In genomic region chr13:27168870-27169525, GRCh38 we compare ENCODE assay signal across 12 cellular contexts. TPM values are rescaled to one million over a fixed set of nuclear protein-coding genes. Genes with fewer than 3 reads are reported as not detected.
DNase-seq lines count a peak whose midpoint lies in the region; ATAC-seq, FAIRE-seq and TF ChIP-seq lines count a peak whose summit lies in the region.
"Had no signal": no experiment of that assay in that cellular context is flagged by ENCODE, and none has a peak within 500 bp of the region (broad histone marks: within the 10 kb centered on the region; RNA-seq: fewer than 3 reads in every experiment).

No MANE protein-coding gene starts in this region.

- H2AFZ ChIP-seq in ACC112 (ENCODE audit: low read length, unreplicated experiment), result no peak overlapping the region
- H2AFZ ChIP-seq in astrocyte (ENCODE audit: low read depth, low read length), result no peak overlapping the region
- no peak overlapping the region for H2AFZ ChIP-seq in MM.1S (ENCODE audit: low read length)

- H3K36me3 Mint-ChIP-seq in astrocyte (ENCODE audit: low read depth, unreplicated experiment) (no peaks in the 10 kb centered on the region), mesothelial cell of epicardium (no peaks in the 10 kb centered on the region)

- H4K20me1 ChIP-seq in astrocyte (ENCODE audit: insufficient read depth, low read length) (peaks cover 57% of the 10 kb centered on the region), MM.1S (ENCODE audit: insufficient read depth, low read length) (no peaks in the 10 kb centered on the region)

- H3K9me3 Mint-ChIP-seq in astrocyte (ENCODE audit: unreplicated experiment) (no peaks in the 10 kb centered on the region), mesothelial cell of epicardium (no peaks in the 10 kb centered on the region)
- H3K9me3 Mint-ChIP-seq: immature natural killer cell had no signal

- peaks cover 39% of the 10 kb centered on the region for H3K4me1 ChIP-seq in ACC112 (ENCODE audit: control insufficient read depth, insufficient read depth, low read length, unreplicated experiment)
- H3K4me1 ChIP-seq in astrocyte (ENCODE audit: insufficient read depth, low read length), result peaks cover 17% of the 10 kb centered on the region
- H3K4me1 ChIP-seq in MM.1S (ENCODE audit: low read length), result no peaks in the 10 kb centered on the region; the same call in 1 of the 2 replicates

- H3F3A ChIP-seq in MM.1S (ENCODE audit: insufficient read depth, low read length), result peaks cover 7% of the 10 kb centered on the region; the same call in 1 of the 2 replicates

- no peak for TF ChIP-seq POLR2A in GM12892 (IDR thresholded peaks at IDR 0.05; ENCODE audit: low read depth, low read length)

- H3K36me3 ChIP-seq in ACC112 (ENCODE audit: insufficient read depth, low read length), result no peaks in the 10 kb centered on the region
- H3K36me3 ChIP-seq in astrocyte (ENCODE audit: insufficient read depth, low read length), result no peaks in the 10 kb centered on the region
- no peaks in the 10 kb centered on the region for H3K36me3 ChIP-seq in MM.1S (replicated peaks; ENCODE audit: insufficient read depth, low read length)

- H3K4me2 ChIP-seq in astrocyte (ENCODE audit: low read length) (peak overlapping the region; percentile 88), MM.1S (ENCODE audit: low read depth, low read length) (no peak overlapping the region)

- H3K27ac ChIP-seq in ACC112 (ENCODE audit: low read depth, low read length), result no peak overlapping the region
- no peak overlapping the region for H3K27ac ChIP-seq in astrocyte (ENCODE audit: low read depth, low read length)
- H3K27ac ChIP-seq in MM.1S (ENCODE audit: low read length), result no peak overlapping the region

- FAIRE-seq in GM12892 (lab: Jason Lieb, UNC) (peak; percentile 27), astrocyte (lab: Jason Lieb, UNC) (no peak)
- FAIRE-seq: D721Med had no signal

- H3K4me1 Mint-ChIP-seq in astrocyte (ENCODE audit: low read depth, unreplicated experiment) (peaks cover 22% of the 10 kb centered on the region), mesothelial cell of epicardium (peaks cover 36% of the 10 kb centered on the region)

- ATAC-seq in GM19397 (IDR thresholded peaks at IDR 0.05; ENCODE audit: unreplicated experiment), result no peak

- peak overlapping the region; percentile 50 for H3K27ac Mint-ChIP-seq in astrocyte (ENCODE audit: unreplicated experiment)
- peak overlapping the region; percentile 11 for H3K27ac Mint-ChIP-seq in mesothelial cell of epicardium

- peak overlapping the region; percentile 36 for H3K4me3 Mint-ChIP-seq in astrocyte (ENCODE audit: unreplicated experiment)
- H3K4me3 Mint-ChIP-seq in mesothelial cell of epicardium, result no peak overlapping the region

- H3K9me2 ChIP-seq in MM.1S (replicated peaks; ENCODE audit: insufficient read depth, low read length), result no peaks in the 10 kb centered on the region

- H3K27me3 Mint-ChIP-seq in astrocyte (ENCODE audit: low read depth, unreplicated experiment) (no peaks in the 10 kb centered on the region), mesothelial cell of epicardium (ENCODE audit: low read depth) (no peaks in the 10 kb centered on the region)

- H3K79me2 ChIP-seq in ACC112 (ENCODE audit: control insufficient read depth, insufficient read depth, low read length, unreplicated experiment) (peaks cover 69% of the 10 kb centered on the region), astrocyte (ENCODE audit: insufficient read depth, low read length) (peaks cover 70% of the 10 kb centered on the region), MM.1S (ENCODE audit: low read length) (peaks cover 40% of the 10 kb centered on the region)

- H3K9me3 ChIP-seq in astrocyte (ENCODE audit: insufficient read depth, low read depth, low read length), result no peaks in the 10 kb centered on the region
- no peaks in the 10 kb centered on the region for H3K9me3 ChIP-seq in MM.1S (replicated peaks; ENCODE audit: insufficient read depth, low read length)

- no peak for DNase-seq in GM12892 (ENCODE audit: insufficient read length)
- no peak for DNase-seq in astrocyte (ENCODE audit: low read depth)
- no peak for DNase-seq in mesothelial cell of epicardium (ENCODE audit: low spot score in 2 of 2, unreplicated experiment in 2 of 2)
- no peak for DNase-seq in HPDE6-E6E7 (ENCODE audit: extremely low spot score)
- no peak for DNase-seq in HuH-7.5 (ENCODE audit: low spot score)
- DNase-seq in MM.1S, result no peak
- DNase-seq: immature natural killer cell, NCI-H1436 treated with DMSO at 0.1 percent for 48 hours had no signal

- no peak for TF ChIP-seq CTCF in astrocyte (IDR thresholded peaks at IDR 0.05; ENCODE audit: insufficient read depth, low read depth, low read length)
- TF ChIP-seq CTCF in mesothelial cell of epicardium (IDR thresholded peaks at IDR 0.05; ENCODE audit: unreplicated experiment), result no peak
- no peak for TF ChIP-seq CTCF in MM.1S (IDR thresholded peaks at IDR 0.05; ENCODE audit: low read length)

- H3K4me3 ChIP-seq in ACC112 (ENCODE audit: low read depth, low read length) (peak overlapping the region; percentile 80; the same call in 1 of the 2 replicates), astrocyte (ENCODE audit: insufficient read depth, low read depth, low read length) (no peak overlapping the region), MM.1S (ENCODE audit: low read length) (no peak overlapping the region)
- H3K4me3 ChIP-seq: skin epidermis had no signal

- H3K27me3 ChIP-seq in ACC112 (ENCODE audit: insufficient read depth, low read length) (no peaks in the 10 kb centered on the region), astrocyte (ENCODE audit: insufficient read depth, low read length) (no peaks in the 10 kb centered on the region), MM.1S (replicated peaks; ENCODE audit: insufficient read depth, low read length) (no peaks in the 10 kb centered on the region)

- H3K9ac ChIP-seq in astrocyte (ENCODE audit: low read length), result no peak overlapping the region
- no peak overlapping the region for H3K9ac ChIP-seq in MM.1S (ENCODE audit: low read length)

RNA-seq across cellular contexts. Expression of gene USP12, which starts 2.6 kb away (rescaled TPM):
- 37.2 TPM for polyA plus RNA-seq in GM12892 (2012; ENCODE audit: missing spikeins)
- 27.1 and 30.5 TPM in 2 replicates for total RNA-seq in astrocyte
- 22.3 to 23.2 TPM (median 23.0 TPM) in 3 replicates for total RNA-seq in mesothelial cell of epicardium
